Comparison of ENCODE assay signal across 9 cellular contexts in genomic region chr1:29513357-29513756, GRCh38.
DNase-seq lines count a peak whose midpoint lies in the region; ATAC-seq, FAIRE-seq and TF ChIP-seq lines count a peak whose summit lies in the region.
"Had no signal": no experiment of that assay in that cellular context is flagged by ENCODE, and none has a peak within 500 bp of the region (broad histone marks: within the 10 kb centered on the region; RNA-seq: fewer than 3 reads in every experiment).

No MANE protein-coding gene starts in this region.

- FAIRE-seq in A549 (lab: Jason Lieb, UNC) (no peak), urothelium cell line (lab: Jason Lieb, UNC) (peak; percentile 80)
- FAIRE-seq: colon had no signal

- TF ChIP-seq CTCF in A549 (IDR thresholded peaks at IDR 0.05) (peak; percentile 45), astrocyte of the cerebellum (IDR thresholded peaks at IDR 0.05; ENCODE audit: low read depth, low read length, missing control alignments) (peak; percentile 71)

- TF ChIP-seq EP300 in A549 (IDR thresholded peaks at IDR 0.05) = no peak

- H3K27ac ChIP-seq in A549 = no peak overlapping the region

- CTCF ChIA-PET in A549 (lab: Yijun Ruan, JAX) = interaction anchor here (1.5 kb wide), 1 partner anchor 598 kb away, joined by 5 read pairs; no protein-coding TSS in a partner anchor

- no peaks in the 10 kb centered on the region for H3K9me3 ChIP-seq in A549

- TF ChIP-seq RAD21 in A549 (conservative IDR thresholded peaks at IDR 0.05 in 1 of 2, IDR thresholded peaks at IDR 0.05 in 1 of 2) = peak; percentile 60 to 71

- POLR2A ChIA-PET in A549 (lab: Yijun Ruan, JAX) = no interaction called here

- DNase-seq in A549 (ENCODE audit: low read depth in 1 of 2, low spot score in 1 of 2) = peak; percentile 21 to 57
- DNase-seq in GM04503 (ENCODE audit: low read depth) = peak; percentile 27
- DNase-seq in NCI-H1694 treated with DMSO at 0.1 percent for 48 hours (lab: John Stamatoyannopoulos, UW) = peak; percentile 80
- peak; percentile 42 for DNase-seq in astrocyte of the cerebellum (ENCODE audit: low read depth)
- DNase-seq in islet precursor cell = peak; percentile 73
- peak; percentile 73 for DNase-seq in urothelium cell line (ENCODE audit: low spot score)
- DNase-seq in activated gamma-delta T cell (lab: John Stamatoyannopoulos, UW) = no peak

- H3K4me1 ChIP-seq in A549 = no peaks in the 10 kb centered on the region

- WGBS in A549 (ENCODE audit: missing lambda C conversion rate) = no CpG with 5 or more reads among the region's 5 CpGs

- no peak overlapping the region for H3K4me3 ChIP-seq in A549
- no peak overlapping the region for H3K4me3 ChIP-seq in astrocyte of the cerebellum (ENCODE audit: low read depth, low read length)

- in situ Hi-C loops in astrocyte of the cerebellum (cut with HindIII; ENCODE audit: low sequenced_read_pairs) = no loop called here

- no peak overlapping the region for H3K4me2 ChIP-seq in A549

- peak; percentile 89 to 97 for ATAC-seq in A549
- ATAC-seq in GM21423 (IDR thresholded peaks at IDR 0.05; ENCODE audit: unreplicated experiment) = no peak

- no peak for TF ChIP-seq POLR2A in A549 (IDR thresholded peaks at IDR 0.05; ENCODE audit: low read length)

TF ChIP-seq in A549, 52 proteins besides CTCF, POLR2A, EP300 and RAD21:
- no peak for TF ChIP-seq HEYL (CRISPR knock-in tag; IDR thresholded peaks at IDR 0.05)
- TF ChIP-seq SMC3 (IDR thresholded peaks at IDR 0.05) = peak; percentile 45; the same call in 2 of the 3 replicates
- TF ChIP-seq, protein P1, sequence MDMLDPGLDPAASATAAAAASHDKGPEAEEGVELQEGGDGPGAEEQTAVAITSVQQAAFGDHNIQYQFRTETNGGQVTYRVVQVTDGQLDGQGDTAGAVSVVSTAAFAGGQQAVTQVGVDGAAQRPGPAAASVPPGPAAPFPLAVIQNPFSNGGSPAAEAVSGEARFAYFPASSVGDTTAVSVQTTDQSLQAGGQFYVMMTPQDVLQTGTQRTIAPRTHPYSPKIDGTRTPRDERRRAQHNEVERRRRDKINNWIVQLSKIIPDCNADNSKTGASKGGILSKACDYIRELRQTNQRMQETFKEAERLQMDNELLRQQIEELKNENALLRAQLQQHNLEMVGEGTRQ (IDR thresholded peaks at IDR 0.05) = peak; percentile 66
- no peak for TF ChIP-seq TFCP2L1 (CRISPR knock-in tag; IDR thresholded peaks at IDR 0.05)
